Comparison of ENCODE assay signal across 16 cellular contexts in the genomic region with DNA sequence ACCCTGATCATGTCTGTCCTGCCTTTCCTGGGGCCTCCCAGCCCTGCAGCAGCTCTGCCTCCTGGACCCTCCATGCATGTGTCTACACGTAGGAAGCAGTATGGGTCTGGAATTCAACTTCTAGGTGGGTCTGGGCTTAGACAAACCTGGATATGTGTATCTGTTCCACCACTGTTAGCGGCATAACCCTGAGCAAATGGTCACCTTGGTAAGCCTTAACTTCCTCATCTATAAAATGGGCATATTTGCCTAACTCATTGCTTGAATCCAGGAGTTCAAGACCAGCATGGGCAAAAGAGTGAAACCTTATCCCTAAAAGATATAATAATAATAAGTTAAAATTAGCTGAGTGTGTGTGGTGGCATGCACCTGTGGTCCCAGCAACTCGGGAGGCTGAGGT. TPM values are rescaled to one million over a fixed set of nuclear protein-coding genes. Genes with fewer than 3 reads are reported as not detected.
DNase-seq lines count a peak whose midpoint lies in the region; ATAC-seq, FAIRE-seq and TF ChIP-seq lines count a peak whose summit lies in the region.
"Had no signal": no experiment of that assay in that cellular context is flagged by ENCODE, and none has a peak within 500 bp of the region (broad histone marks: within the 10 kb centered on the region; RNA-seq: fewer than 3 reads in every experiment).

No MANE protein-coding gene starts in this region.

- CTCF ChIA-PET in HepG2 (lab: Yijun Ruan, JAX; ENCODE audit: low intra/inter-chr PET ratio, low total read pairs) = no interaction called here

- TF ChIP-seq EP300 in HepG2 (IDR thresholded peaks at IDR 0.05; ENCODE audit: low read depth in 2 of 2, low read length in 2 of 2) (no peak), HepG2 (CRISPR knock-in tag; IDR thresholded peaks at IDR 0.05; ENCODE audit: borderline replicate concordance) (no peak)

- BruUV-seq in HepG2 (replicated peaks; lab: Mats Ljungman, UMichigan) = no TSS peak

- no peak for FAIRE-seq in HepG2 (lab: Jason Lieb, UNC)
- FAIRE-seq: A549, H1 had no signal

- H3K4me1 Mint-ChIP-seq in dendritic cell treated with granulocyte-macrophage colony-stimulating factor and Interleukin-4, amounts not matched to agents 40 ng/mL and 50 ng/mL, for 4 days (ENCODE audit: low read depth) = peaks cover 54% of the 10 kb centered on the region

- H3K27me3 ChIP-seq in HepG2 (ENCODE audit: control insufficient read depth in 1 of 2, insufficient read depth in 2 of 2, low read length in 2 of 2) (peaks cover 0 to 21% of the 10 kb centered on the region in 2 experiments; a peak in 2 of 5 replicates), right lobe of liver (no peaks in the 10 kb centered on the region), breast epithelium (no peaks in the 10 kb centered on the region)

- H2AFZ ChIP-seq in HepG2 (ENCODE audit: low read length) = no peak overlapping the region

- H3K4me3 ChIP-seq in HepG2 (replicated peaks in 1 of 3; ENCODE audit: insufficient read depth in 1 of 3, low read depth in 2 of 3, low read length in 3 of 3) (no peak overlapping the region), right lobe of liver (no peak overlapping the region), mesodermal cell (ENCODE audit: extremely low read depth, insufficient read depth, low read length, poor library complexity, severe bottlenecking) (no peak overlapping the region), breast epithelium (no peak overlapping the region)
- H3K4me3 ChIP-seq: A549 had no signal

- peaks cover 1% of the 10 kb centered on the region for H3K27me3 Mint-ChIP-seq in dendritic cell treated with granulocyte-macrophage colony-stimulating factor and Interleukin-4, amounts not matched to agents 40 ng/mL and 50 ng/mL, for 4 days

- H3K4me1 ChIP-seq in HepG2 (ENCODE audit: insufficient read depth, low read length) = no peaks in the 10 kb centered on the region
- H3K4me1 ChIP-seq in right lobe of liver = no peaks in the 10 kb centered on the region
- peaks cover 61% of the 10 kb centered on the region for H3K4me1 ChIP-seq in mesodermal cell (ENCODE audit: control insufficient read depth, insufficient read depth, low read length, poor library complexity, severe bottlenecking)
- H3K4me1 ChIP-seq in breast epithelium = no peaks in the 10 kb centered on the region
- H3K4me1 ChIP-seq: A549 had no signal

- H3K4me2 ChIP-seq in HepG2 (ENCODE audit: low read depth, low read length) = no peak overlapping the region
- H3K4me2 ChIP-seq: A549 had no signal

- peaks cover 15% of the 10 kb centered on the region for H3K36me3 Mint-ChIP-seq in dendritic cell treated with granulocyte-macrophage colony-stimulating factor and Interleukin-4, amounts not matched to agents 40 ng/mL and 50 ng/mL, for 4 days (ENCODE audit: low read depth)
- H3K36me3 Mint-ChIP-seq: CD8-positive, alpha-beta T cell had no signal

- H3K9me3 Mint-ChIP-seq in dendritic cell treated with granulocyte-macrophage colony-stimulating factor and Interleukin-4, amounts not matched to agents 40 ng/mL and 50 ng/mL, for 4 days = peaks cover 14% of the 10 kb centered on the region

- no peak for TF ChIP-seq POLR2A in HepG2 (IDR thresholded peaks at IDR 0.05; ENCODE audit: insufficient read depth in 1 of 2, low read depth in 2 of 2, low read length in 2 of 2)
- no peak for TF ChIP-seq POLR2A in right lobe of liver (IDR thresholded peaks at IDR 0.05)
- no peak for TF ChIP-seq POLR2A in breast epithelium (IDR thresholded peaks at IDR 0.05)

- intact Hi-C loops in HepG2 (cut with micrococcal nuclease; ENCODE audit: unreplicated experiment) (no loop called here), right lobe of liver (cut with DNase I) (no loop called here), breast epithelium (cut with DNase I; ENCODE audit: low total_unique reads) (no loop called here)
- intact Hi-C loops in dendritic cell treated with granulocyte-macrophage colony-stimulating factor and Interleukin-4, amounts not matched to agents 40 ng/mL and 50 ng/mL, for 4 days (cut with micrococcal nuclease) = no loop called here

- H3K27ac ChIP-seq in HepG2 (ENCODE audit: extremely low read length, insufficient read depth, low read length) (no peak overlapping the region), right lobe of liver (no peak overlapping the region), mesodermal cell (ENCODE audit: low read depth, low read length, severe bottlenecking) (peak overlapping the region; percentile 88), breast epithelium (no peak overlapping the region)
- H3K27ac ChIP-seq: 22Rv1, A549 had no signal

- H3K9ac ChIP-seq in HepG2 (ENCODE audit: insufficient read depth, low read depth, low read length) = no peak overlapping the region

- TF ChIP-seq CTCF in HepG2 (CRISPR knock-in tag; IDR thresholded peaks at IDR 0.05) = no peak
- TF ChIP-seq CTCF in right lobe of liver (IDR thresholded peaks at IDR 0.05) = no peak
- no peak for TF ChIP-seq CTCF in breast epithelium (IDR thresholded peaks at IDR 0.05)

- no peak for TF ChIP-seq RAD21 in HepG2 (CRISPR knock-in tag; IDR thresholded peaks at IDR 0.05)

- H3K9me3 ChIP-seq in HepG2 (ENCODE audit: low read length) (no peaks in the 10 kb centered on the region), right lobe of liver (no peaks in the 10 kb centered on the region), mesodermal cell (ENCODE audit: control insufficient read depth, low read length) (peaks cover 16% of the 10 kb centered on the region), breast epithelium (no peaks in the 10 kb centered on the region)

- no peaks in the 10 kb centered on the region for H3K79me2 ChIP-seq in HepG2 (ENCODE audit: insufficient read depth, low read length)

- no peaks in the 10 kb centered on the region for H4K20me1 ChIP-seq in HepG2 (ENCODE audit: insufficient read depth, low read length)

- H3K36me3 ChIP-seq in HepG2 (replicated peaks in 1 of 2; ENCODE audit: control insufficient read depth in 1 of 2, insufficient read depth in 2 of 2, low read length in 2 of 2) (no peaks in the 10 kb centered on the region), right lobe of liver (no peaks in the 10 kb centered on the region), mesodermal cell (ENCODE audit: control insufficient read depth, insufficient read depth, low read length) (no peaks in the 10 kb centered on the region), breast epithelium (no peaks in the 10 kb centered on the region)

- in situ Hi-C loops in HepG2 (cut with HindIII; ENCODE audit: extremely low pct_ligation_motif_present, low pct_unique_long_range_greater_than_20kb) = no loop called here

- POLR2A ChIA-PET in HepG2 (lab: Yijun Ruan, JAX) = no interaction called here

- no peak for DNase-seq in HepG2 (ENCODE audit: low spot score)
- no peak for DNase-seq in right lobe of liver
- no peak for DNase-seq in breast epithelium (ENCODE audit: low spot score in 2 of 2)
- DNase-seq in stimulated activated naive CD4-positive, alpha-beta T cell (lab: John Stamatoyannopoulos, UW) = no peak
- no peak for DNase-seq in NCI-H146 treated with DMSO at 0.1 percent for 48 hours (lab: John Stamatoyannopoulos, UW; ENCODE audit: unreplicated experiment)
- DNase-seq: Calu3; CD8-positive, alpha-beta T cell; DMS79 treated with DMSO at 0.1 percent for 48 hours; GF-D8; H9 had no signal

- no peak overlapping the region for H3K4me3 Mint-ChIP-seq in dendritic cell treated with granulocyte-macrophage colony-stimulating factor and Interleukin-4, amounts not matched to agents 40 ng/mL and 50 ng/mL, for 4 days
- H3K4me3 Mint-ChIP-seq: CD8-positive, alpha-beta T cell; H9 had no signal

- ATAC-seq in HepG2 = no peak
- ATAC-seq in right lobe of liver = no peak
- ATAC-seq: A549; CD8-positive, alpha-beta T cell had no signal

- 26% methylated on average over 3 of the region's 3 CpGs for WGBS in HepG2 (ENCODE audit: low lambda C conversion rate)
- 85% methylated on average over 3 of the region's 3 CpGs for WGBS in right lobe of liver (ENCODE audit: insufficient coverage, low coverage, low lambda C conversion rate, missing lambda C conversion rate)
- 61 to 100% methylated on average over 1 to 3 of the region's 3 CpGs for WGBS in mesodermal cell (ENCODE audit: insufficient coverage in 2 of 2), 2 experiments

- H3K27ac Mint-ChIP-seq in dendritic cell treated with granulocyte-macrophage colony-stimulating factor and Interleukin-4, amounts not matched to agents 40 ng/mL and 50 ng/mL, for 4 days = peak overlapping the region; percentile 69
- H3K27ac Mint-ChIP-seq: CD8-positive, alpha-beta T cell; H9 had no signal

TF ChIP-seq in HepG2, 621 proteins besides CTCF, POLR2A, EP300 and RAD21 (continues in another document):
- 0 out of 2 replicates have a peak, but pooled peaks have one; percentile 28 for TF ChIP-seq ZNF629 (CRISPR knock-in tag; conservative IDR thresholded peaks at IDR 0.05)

RNA-seq across cellular contexts. Expression of a gene that starts 44.2 kb away (rescaled TPM):
- total RNA-seq in HepG2 (2016; rRNA removed; fragmentation: Illumina TruSeq; extraction: Trizol) (not detected in 2 replicates), right lobe of liver (1 to 10 TPM; 3.6 to 7.6 (median 4.9) TPM), breast epithelium (10 to 100 TPM; 19.5 to 21.9 (median 20.0) TPM)
- not detected in 2 replicates for total RNA-seq in HepG2 (2016; cell fraction: cytosol; rRNA removed; fragmentation: Illumina TruSeq; extraction: Trizol; ENCODE audit: low read depth)
- total RNA-seq in HepG2 (2016; cell fraction: insoluble cytoplasmic fraction; rRNA removed; fragmentation: Illumina TruSeq; extraction: Trizol) = not detected in 2 replicates
- not detected in 2 replicates for total RNA-seq in HepG2 (2016; cell fraction: membrane; rRNA removed; fragmentation: Illumina TruSeq; extraction: Trizol)
- total RNA-seq in HepG2 (2016; cell fraction: nucleus; rRNA removed; fragmentation: Illumina TruSeq; extraction: Trizol) = not detected in 2 replicates
- polyA plus RNA-seq in HepG2 (2011; rRNA removed) = not detected in 2 replicates
- polyA plus RNA-seq in HepG2 (2011; cell fraction: cytosol; rRNA removed) = not detected in 2 replicates
- not detected in 2 replicates for polyA plus RNA-seq in HepG2 (2011; cell fraction: nucleus; rRNA removed)
- polyA plus RNA-seq in HepG2 (2012) = not detected in 2 replicates
- not detected in 2 replicates for polyA plus RNA-seq in HepG2 (2016; cell fraction: cytosol; fragmentation: Illumina TruSeq; extraction: Trizol; ENCODE audit: low read depth)
- not detected in 2 replicates for polyA plus RNA-seq in HepG2 (2016; cell fraction: insoluble cytoplasmic fraction; fragmentation: Illumina TruSeq; extraction: Trizol; ENCODE audit: low read depth)
- polyA plus RNA-seq in HepG2 (2016; cell fraction: membrane; fragmentation: Illumina TruSeq; extraction: Trizol; ENCODE audit: low read depth) = not detected in 2 replicates
- polyA plus RNA-seq in HepG2 (2016; cell fraction: nucleus; fragmentation: Illumina TruSeq; extraction: Trizol; ENCODE audit: insufficient read depth, low read depth) = not detected in 2 replicates
- polyA minus RNA-seq in HepG2 (2011; rRNA and poly(A)+ RNA removed; ENCODE audit: low replicate concordance) = 0.28 and 0.30 TPM in 2 replicates
- not detected in 2 replicates for polyA minus RNA-seq in HepG2 (2011; cell fraction: cytosol; rRNA and poly(A)+ RNA removed)
- polyA minus RNA-seq in HepG2 (2011; cell fraction: nucleus; rRNA and poly(A)+ RNA removed) = not detected in 2 replicates
- 149 TPM for polyA plus RNA-seq in mesodermal cell (2013, experiment 1 of 2)
- 134 TPM for polyA plus RNA-seq in mesodermal cell (2013, experiment 2 of 2)
- total RNA-seq: CD8-positive, alpha-beta T cell had no signal
- polyA plus RNA-seq: BJ had no signal
